ENCODE assay signal across 1 cellular context in the genomic region with DNA sequence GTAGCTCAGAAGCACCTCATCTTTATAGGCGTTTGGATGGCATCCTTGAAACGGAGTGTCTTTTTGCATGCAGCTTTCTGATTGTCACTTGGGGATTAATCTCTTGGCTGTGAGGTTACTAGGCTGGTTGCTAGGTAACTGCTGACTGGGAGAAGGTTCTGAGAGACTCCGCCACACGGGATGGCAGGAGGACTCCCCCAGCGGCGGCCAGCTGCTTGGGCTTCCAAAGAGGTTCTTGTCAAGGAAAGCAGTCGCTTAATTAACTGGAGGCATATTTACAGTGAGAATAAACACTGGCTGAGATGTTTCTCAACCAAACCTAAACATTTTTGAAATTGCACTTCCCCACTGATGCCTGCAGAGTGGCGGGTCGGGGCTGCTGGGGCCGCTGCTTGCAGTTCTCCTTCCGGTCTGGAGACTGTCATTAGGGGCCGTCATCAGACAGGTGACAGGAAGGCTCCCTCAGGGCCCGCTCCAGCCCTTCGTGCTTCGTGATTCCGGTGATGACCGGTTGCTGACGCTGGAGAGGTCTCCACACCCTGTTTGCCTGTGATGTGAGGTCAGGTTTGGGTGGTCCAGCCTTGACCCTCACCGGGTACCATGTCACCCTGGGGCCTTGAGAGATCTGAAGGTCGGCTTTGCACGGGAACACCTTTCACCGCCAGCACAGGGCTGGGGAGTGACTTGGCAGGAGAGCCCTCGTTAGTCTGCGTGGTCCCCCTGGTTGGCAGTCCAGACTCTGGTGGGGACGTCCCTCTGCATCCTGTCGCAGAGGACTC.
A peak's percentile ranks its signal among the peaks of the same experiment; 100 is the strongest.
TF ChIP-seq lines count a peak whose summit lies in the region.

No MANE protein-coding gene starts in this region.

TF ChIP-seq in HepG2, 621 proteins besides CTCF, POLR2A, EP300 and RAD21 (continued from another document):
- TF ChIP-seq CREB1 (IDR thresholded peaks at IDR 0.05), result peak; percentile 20; the same call in 1 of the 2 replicates
- TF ChIP-seq CREB1 (CRISPR knock-in tag; IDR thresholded peaks at IDR 0.05), result no peak
- TF ChIP-seq, protein P1, sequence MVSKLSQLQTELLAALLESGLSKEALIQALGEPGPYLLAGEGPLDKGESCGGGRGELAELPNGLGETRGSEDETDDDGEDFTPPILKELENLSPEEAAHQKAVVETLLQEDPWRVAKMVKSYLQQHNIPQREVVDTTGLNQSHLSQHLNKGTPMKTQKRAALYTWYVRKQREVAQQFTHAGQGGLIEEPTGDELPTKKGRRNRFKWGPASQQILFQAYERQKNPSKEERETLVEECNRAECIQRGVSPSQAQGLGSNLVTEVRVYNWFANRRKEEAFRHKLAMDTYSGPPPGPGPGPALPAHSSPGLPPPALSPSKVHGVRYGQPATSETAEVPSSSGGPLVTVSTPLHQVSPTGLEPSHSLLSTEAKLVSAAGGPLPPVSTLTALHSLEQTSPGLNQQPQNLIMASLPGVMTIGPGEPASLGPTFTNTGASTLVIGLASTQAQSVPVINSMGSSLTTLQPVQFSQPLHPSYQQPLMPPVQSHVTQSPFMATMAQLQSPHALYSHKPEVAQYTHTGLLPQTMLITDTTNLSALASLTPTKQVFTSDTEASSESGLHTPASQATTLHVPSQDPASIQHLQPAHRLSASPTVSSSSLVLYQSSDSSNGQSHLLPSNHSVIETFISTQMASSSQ (IDR thresholded peaks at IDR 0.05; ENCODE audit: low read depth), result no peak
- TF ChIP-seq, protein P1 (CRISPR knock-in tag; IDR thresholded peaks at IDR 0.05; ENCODE audit: borderline replicate concordance), result no peak
- TF ChIP-seq, protein P2, sequence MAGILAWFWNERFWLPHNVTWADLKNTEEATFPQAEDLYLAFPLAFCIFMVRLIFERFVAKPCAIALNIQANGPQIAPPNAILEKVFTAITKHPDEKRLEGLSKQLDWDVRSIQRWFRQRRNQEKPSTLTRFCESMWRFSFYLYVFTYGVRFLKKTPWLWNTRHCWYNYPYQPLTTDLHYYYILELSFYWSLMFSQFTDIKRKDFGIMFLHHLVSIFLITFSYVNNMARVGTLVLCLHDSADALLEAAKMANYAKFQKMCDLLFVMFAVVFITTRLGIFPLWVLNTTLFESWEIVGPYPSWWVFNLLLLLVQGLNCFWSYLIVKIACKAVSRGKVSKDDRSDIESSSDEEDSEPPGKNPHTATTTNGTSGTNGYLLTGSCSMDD (CRISPR knock-in tag; IDR thresholded peaks at IDR 0.05), result no peak
- TF ChIP-seq, protein P3, sequence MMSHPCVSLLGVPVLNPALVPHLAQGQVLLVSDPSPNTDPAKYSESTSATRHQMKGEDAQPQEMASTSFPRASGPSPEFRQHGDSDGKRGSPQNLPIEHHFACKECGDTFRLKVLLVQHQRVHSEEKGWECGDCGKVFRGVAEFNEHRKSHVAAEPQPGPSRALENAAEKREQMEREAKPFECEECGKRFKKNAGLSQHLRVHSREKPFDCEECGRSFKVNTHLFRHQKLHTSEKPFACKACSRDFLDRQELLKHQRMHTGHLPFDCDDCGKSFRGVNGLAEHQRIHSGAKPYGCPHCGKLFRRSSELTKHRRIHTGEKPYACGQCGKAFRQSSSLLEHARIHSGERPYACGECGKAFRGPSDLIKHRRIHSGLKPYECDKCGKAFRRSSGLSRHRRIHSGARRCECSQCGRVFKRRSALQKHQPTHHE (CRISPR knock-in tag; IDR thresholded peaks at IDR 0.05; ENCODE audit: borderline replicate concordance), result no peak
- no peak for TF ChIP-seq ZFP90 (CRISPR knock-in tag; IDR thresholded peaks at IDR 0.05; ENCODE audit: borderline replicate concordance)
- TF ChIP-seq ARHGAP35 (CRISPR knock-in tag; IDR thresholded peaks at IDR 0.05; ENCODE audit: borderline replicate concordance), result no peak
- TF ChIP-seq ZNF782 (CRISPR knock-in tag; IDR thresholded peaks at IDR 0.05; ENCODE audit: borderline replicate concordance), result no peak
- 0 out of 2 replicates have a peak, but pooled peaks have one; percentile 16 for TF ChIP-seq RFX1 (IDR thresholded peaks at IDR 0.05)
- no peak for TF ChIP-seq ZNF563 (CRISPR knock-in tag; IDR thresholded peaks at IDR 0.05)
- TF ChIP-seq, protein P4, sequence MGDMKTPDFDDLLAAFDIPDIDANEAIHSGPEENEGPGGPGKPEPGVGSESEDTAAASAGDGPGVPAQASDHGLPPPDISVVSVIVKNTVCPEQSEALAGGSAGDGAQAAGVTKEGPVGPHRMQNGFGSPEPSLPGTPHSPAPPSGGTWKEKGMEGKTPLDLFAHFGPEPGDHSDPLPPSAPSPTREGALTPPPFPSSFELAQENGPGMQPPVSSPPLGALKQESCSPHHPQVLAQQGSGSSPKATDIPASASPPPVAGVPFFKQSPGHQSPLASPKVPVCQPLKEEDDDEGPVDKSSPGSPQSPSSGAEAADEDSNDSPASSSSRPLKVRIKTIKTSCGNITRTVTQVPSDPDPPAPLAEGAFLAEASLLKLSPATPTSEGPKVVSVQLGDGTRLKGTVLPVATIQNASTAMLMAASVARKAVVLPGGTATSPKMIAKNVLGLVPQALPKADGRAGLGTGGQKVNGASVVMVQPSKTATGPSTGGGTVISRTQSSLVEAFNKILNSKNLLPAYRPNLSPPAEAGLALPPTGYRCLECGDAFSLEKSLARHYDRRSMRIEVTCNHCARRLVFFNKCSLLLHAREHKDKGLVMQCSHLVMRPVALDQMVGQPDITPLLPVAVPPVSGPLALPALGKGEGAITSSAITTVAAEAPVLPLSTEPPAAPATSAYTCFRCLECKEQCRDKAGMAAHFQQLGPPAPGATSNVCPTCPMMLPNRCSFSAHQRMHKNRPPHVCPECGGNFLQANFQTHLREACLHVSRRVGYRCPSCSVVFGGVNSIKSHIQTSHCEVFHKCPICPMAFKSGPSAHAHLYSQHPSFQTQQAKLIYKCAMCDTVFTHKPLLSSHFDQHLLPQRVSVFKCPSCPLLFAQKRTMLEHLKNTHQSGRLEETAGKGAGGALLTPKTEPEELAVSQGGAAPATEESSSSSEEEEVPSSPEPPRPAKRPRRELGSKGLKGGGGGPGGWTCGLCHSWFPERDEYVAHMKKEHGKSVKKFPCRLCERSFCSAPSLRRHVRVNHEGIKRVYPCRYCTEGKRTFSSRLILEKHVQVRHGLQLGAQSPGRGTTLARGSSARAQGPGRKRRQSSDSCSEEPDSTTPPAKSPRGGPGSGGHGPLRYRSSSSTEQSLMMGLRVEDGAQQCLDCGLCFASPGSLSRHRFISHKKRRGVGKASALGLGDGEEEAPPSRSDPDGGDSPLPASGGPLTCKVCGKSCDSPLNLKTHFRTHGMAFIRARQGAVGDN (CRISPR knock-in tag; IDR thresholded peaks at IDR 0.05), result peak; percentile 49
- TF ChIP-seq, protein P5, sequence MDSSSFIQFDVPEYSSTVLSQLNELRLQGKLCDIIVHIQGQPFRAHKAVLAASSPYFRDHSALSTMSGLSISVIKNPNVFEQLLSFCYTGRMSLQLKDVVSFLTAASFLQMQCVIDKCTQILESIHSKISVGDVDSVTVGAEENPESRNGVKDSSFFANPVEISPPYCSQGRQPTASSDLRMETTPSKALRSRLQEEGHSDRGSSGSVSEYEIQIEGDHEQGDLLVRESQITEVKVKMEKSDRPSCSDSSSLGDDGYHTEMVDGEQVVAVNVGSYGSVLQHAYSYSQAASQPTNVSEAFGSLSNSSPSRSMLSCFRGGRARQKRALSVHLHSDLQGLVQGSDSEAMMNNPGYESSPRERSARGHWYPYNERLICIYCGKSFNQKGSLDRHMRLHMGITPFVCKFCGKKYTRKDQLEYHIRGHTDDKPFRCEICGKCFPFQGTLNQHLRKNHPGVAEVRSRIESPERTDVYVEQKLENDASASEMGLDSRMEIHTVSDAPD (CRISPR knock-in tag; IDR thresholded peaks at IDR 0.05), result no peak
- TF ChIP-seq ELF4 (CRISPR knock-in tag; IDR thresholded peaks at IDR 0.05; ENCODE audit: borderline replicate concordance), result no peak
- no peak for TF ChIP-seq RBM22 (optimal IDR thresholded peaks at IDR 0.05; ENCODE audit: low read length)
- TF ChIP-seq ZNF652 (CRISPR knock-in tag; IDR thresholded peaks at IDR 0.05; ENCODE audit: borderline replicate concordance, low read depth), result no peak
- TF ChIP-seq, protein P6, sequence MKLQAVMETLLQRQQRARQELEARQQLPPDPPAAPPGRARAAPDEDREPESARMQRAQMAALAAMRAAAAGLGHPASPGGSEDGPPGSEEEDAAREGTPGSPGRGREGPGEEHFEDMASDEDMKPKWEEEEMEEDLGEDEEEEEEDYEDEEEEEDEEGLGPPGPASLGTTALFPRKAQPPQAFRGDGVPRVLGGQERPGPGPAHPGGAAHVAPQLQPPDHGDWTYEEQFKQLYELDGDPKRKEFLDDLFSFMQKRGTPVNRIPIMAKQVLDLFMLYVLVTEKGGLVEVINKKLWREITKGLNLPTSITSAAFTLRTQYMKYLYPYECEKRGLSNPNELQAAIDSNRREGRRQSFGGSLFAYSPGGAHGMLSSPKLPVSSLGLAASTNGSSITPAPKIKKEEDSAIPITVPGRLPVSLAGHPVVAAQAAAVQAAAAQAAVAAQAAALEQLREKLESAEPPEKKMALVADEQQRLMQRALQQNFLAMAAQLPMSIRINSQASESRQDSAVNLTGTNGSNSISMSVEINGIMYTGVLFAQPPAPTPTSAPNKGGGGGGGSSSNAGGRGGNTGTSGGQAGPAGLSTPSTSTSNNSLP (IDR thresholded peaks at IDR 0.05; ENCODE audit: low read depth, low read length), result no peak
- TF ChIP-seq, protein P7, sequence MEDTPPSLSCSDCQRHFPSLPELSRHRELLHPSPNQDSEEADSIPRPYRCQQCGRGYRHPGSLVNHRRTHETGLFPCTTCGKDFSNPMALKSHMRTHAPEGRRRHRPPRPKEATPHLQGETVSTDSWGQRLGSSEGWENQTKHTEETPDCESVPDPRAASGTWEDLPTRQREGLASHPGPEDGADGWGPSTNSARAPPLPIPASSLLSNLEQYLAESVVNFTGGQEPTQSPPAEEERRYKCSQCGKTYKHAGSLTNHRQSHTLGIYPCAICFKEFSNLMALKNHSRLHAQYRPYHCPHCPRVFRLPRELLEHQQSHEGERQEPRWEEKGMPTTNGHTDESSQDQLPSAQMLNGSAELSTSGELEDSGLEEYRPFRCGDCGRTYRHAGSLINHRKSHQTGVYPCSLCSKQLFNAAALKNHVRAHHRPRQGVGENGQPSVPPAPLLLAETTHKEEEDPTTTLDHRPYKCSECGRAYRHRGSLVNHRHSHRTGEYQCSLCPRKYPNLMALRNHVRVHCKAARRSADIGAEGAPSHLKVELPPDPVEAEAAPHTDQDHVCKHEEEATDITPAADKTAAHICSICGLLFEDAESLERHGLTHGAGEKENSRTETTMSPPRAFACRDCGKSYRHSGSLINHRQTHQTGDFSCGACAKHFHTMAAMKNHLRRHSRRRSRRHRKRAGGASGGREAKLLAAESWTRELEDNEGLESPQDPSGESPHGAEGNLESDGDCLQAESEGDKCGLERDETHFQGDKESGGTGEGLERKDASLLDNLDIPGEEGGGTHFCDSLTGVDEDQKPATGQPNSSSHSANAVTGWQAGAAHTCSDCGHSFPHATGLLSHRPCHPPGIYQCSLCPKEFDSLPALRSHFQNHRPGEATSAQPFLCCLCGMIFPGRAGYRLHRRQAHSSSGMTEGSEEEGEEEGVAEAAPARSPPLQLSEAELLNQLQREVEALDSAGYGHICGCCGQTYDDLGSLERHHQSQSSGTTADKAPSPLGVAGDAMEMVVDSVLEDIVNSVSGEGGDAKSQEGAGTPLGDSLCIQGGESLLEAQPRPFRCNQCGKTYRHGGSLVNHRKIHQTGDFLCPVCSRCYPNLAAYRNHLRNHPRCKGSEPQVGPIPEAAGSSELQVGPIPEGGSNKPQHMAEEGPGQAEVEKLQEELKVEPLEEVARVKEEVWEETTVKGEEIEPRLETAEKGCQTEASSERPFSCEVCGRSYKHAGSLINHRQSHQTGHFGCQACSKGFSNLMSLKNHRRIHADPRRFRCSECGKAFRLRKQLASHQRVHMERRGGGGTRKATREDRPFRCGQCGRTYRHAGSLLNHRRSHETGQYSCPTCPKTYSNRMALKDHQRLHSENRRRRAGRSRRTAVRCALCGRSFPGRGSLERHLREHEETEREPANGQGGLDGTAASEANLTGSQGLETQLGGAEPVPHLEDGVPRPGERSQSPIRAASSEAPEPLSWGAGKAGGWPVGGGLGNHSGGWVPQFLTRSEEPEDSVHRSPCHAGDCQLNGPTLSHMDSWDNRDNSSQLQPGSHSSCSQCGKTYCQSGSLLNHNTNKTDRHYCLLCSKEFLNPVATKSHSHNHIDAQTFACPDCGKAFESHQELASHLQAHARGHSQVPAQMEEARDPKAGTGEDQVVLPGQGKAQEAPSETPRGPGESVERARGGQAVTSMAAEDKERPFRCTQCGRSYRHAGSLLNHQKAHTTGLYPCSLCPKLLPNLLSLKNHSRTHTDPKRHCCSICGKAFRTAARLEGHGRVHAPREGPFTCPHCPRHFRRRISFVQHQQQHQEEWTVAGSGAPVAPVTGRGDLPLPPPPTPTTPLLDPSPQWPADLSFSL (CRISPR knock-in tag; IDR thresholded peaks at IDR 0.05), result no peak
- no peak for TF ChIP-seq FOSL1 (CRISPR knock-in tag; IDR thresholded peaks at IDR 0.05; ENCODE audit: borderline replicate concordance)
- no peak for TF ChIP-seq POLR2AphosphoS2 (IDR thresholded peaks at IDR 0.05; ENCODE audit: low read depth, low read length)
- peak; percentile 93 for TF ChIP-seq RFX5 (IDR thresholded peaks at IDR 0.05; ENCODE audit: low read depth, low read length)
- TF ChIP-seq ZNF282 (IDR thresholded peaks at IDR 0.05; ENCODE audit: partially characterized antibody), result no peak
- no peak for TF ChIP-seq ZBTB7B (CRISPR knock-in tag; IDR thresholded peaks at IDR 0.05)
- no peak for TF ChIP-seq IRF2 (CRISPR knock-in tag; IDR thresholded peaks at IDR 0.05)
- TF ChIP-seq RFXANK (CRISPR knock-in tag; IDR thresholded peaks at IDR 0.05), result peak; percentile 74; the same call in 1 of the 2 replicates
- TF ChIP-seq NONO (IDR thresholded peaks at IDR 0.05), result no peak
- TF ChIP-seq NONO (CRISPR knock-in tag; conservative IDR thresholded peaks at IDR 0.05), result no peak
- TF ChIP-seq GABPB1 (CRISPR knock-in tag; IDR thresholded peaks at IDR 0.05), result 0 out of 2 replicates have a peak, but pooled peaks have one; percentile 27
- TF ChIP-seq, protein P8, sequence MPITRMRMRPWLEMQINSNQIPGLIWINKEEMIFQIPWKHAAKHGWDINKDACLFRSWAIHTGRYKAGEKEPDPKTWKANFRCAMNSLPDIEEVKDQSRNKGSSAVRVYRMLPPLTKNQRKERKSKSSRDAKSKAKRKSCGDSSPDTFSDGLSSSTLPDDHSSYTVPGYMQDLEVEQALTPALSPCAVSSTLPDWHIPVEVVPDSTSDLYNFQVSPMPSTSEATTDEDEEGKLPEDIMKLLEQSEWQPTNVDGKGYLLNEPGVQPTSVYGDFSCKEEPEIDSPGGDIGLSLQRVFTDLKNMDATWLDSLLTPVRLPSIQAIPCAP (CRISPR knock-in tag; IDR thresholded peaks at IDR 0.05; ENCODE audit: low read depth), result no peak
- no peak for TF ChIP-seq SOX5 (CRISPR knock-in tag; IDR thresholded peaks at IDR 0.05; ENCODE audit: borderline replicate concordance)
TF ChIP-seq in HepG2: peak in this region for 7.
